ENCODE assay signal across 1 cellular context in genomic region chr1:54408701-54409066, GRCh38.
TF ChIP-seq lines count a peak whose summit lies in the region.

No MANE protein-coding gene starts in this region.

TF ChIP-seq in endothelial cell of umbilical vein, 7 proteins besides CTCF, POLR2A, EP300 and RAD21 (continued from another document):
- TF ChIP-seq POLR2AphosphoS5 (IDR thresholded peaks at IDR 0.05; ENCODE audit: insufficient read depth, low read depth, low read length) = no peak
- TF ChIP-seq FOS (IDR thresholded peaks at IDR 0.05; ENCODE audit: borderline replicate concordance, insufficient read depth, low read length) = no peak
TF ChIP-seq in endothelial cell of umbilical vein: peak in this region for 0.
